8 cellular contexts compared by ENCODE assay signal in genomic region chr1:8409107-8409506, GRCh38.
DNase-seq lines count a peak whose midpoint lies in the region; ATAC-seq, FAIRE-seq and TF ChIP-seq lines count a peak whose summit lies in the region.

No MANE protein-coding gene starts in this region.

- peaks cover 70% of the 10 kb centered on the region for H3K4me1 Mint-ChIP-seq in CD8-positive, alpha-beta T cell (ENCODE audit: low read depth)
- peaks cover 45% of the 10 kb centered on the region for H3K4me1 Mint-ChIP-seq in astrocyte (ENCODE audit: low read depth, unreplicated experiment)

- peak overlapping the region; percentile 69 for H3K9ac ChIP-seq in astrocyte (ENCODE audit: low read length)

- in situ Hi-C loops in KBM-7 (cut with MboI; ENCODE audit: low pct_unique_long_range_greater_than_20kb, low sequenced_read_pairs), result no loop called here

- H3K79me2 ChIP-seq in astrocyte (ENCODE audit: insufficient read depth, low read length), result peaks cover 86% of the 10 kb centered on the region

- peak overlapping the region; percentile 53 for H3K4me2 ChIP-seq in astrocyte (ENCODE audit: low read length)

- no peaks in the 10 kb centered on the region for H3K9me3 ChIP-seq in CD8-positive, alpha-beta T cell (ENCODE audit: low read length)
- H3K9me3 ChIP-seq in astrocyte (ENCODE audit: insufficient read depth, low read depth, low read length), result no peaks in the 10 kb centered on the region

- H3K27ac Mint-ChIP-seq in CD8-positive, alpha-beta T cell, result peak overlapping the region; percentile 20
- peak overlapping the region; percentile 2 for H3K27ac Mint-ChIP-seq in astrocyte (ENCODE audit: unreplicated experiment)

- peak; percentile 70 for FAIRE-seq in astrocyte (lab: Jason Lieb, UNC)

- no peak overlapping the region for H2AFZ ChIP-seq in astrocyte (ENCODE audit: low read depth, low read length)

- H3K36me3 ChIP-seq in CD8-positive, alpha-beta T cell (ENCODE audit: insufficient read depth, low read length), result peaks cover 9% of the 10 kb centered on the region
- no peaks in the 10 kb centered on the region for H3K36me3 ChIP-seq in astrocyte (ENCODE audit: insufficient read depth, low read length)

- H3K27me3 Mint-ChIP-seq in CD8-positive, alpha-beta T cell (ENCODE audit: low read depth), result no peaks in the 10 kb centered on the region
- H3K27me3 Mint-ChIP-seq in astrocyte (ENCODE audit: low read depth, unreplicated experiment), result no peaks in the 10 kb centered on the region

- no peaks in the 10 kb centered on the region for H3K9me3 Mint-ChIP-seq in CD8-positive, alpha-beta T cell
- peaks cover 1% of the 10 kb centered on the region for H3K9me3 Mint-ChIP-seq in astrocyte (ENCODE audit: unreplicated experiment)

- no peak overlapping the region for H3K4me3 ChIP-seq in CD8-positive, alpha-beta T cell (ENCODE audit: low read depth, low read length)
- peak overlapping the region; percentile 1 for H3K4me3 ChIP-seq in astrocyte (ENCODE audit: insufficient read depth, low read depth, low read length)
- no peak overlapping the region for H3K4me3 ChIP-seq in skin epidermis

- ATAC-seq in CD8-positive, alpha-beta T cell, result peak; percentile 63
- ATAC-seq in GM21360 (IDR thresholded peaks at IDR 0.05; ENCODE audit: unreplicated experiment), result no peak

- POLR2A ChIA-PET in CD8-positive, alpha-beta T cell (lab: Charles Lee), result interaction anchor here (0.6 to 1.2 kb wide), 3 partner anchors 15 to 1083 kb away, joined by 3 to 4 read pairs (median 4); no protein-coding TSS in a partner anchor

- intact Hi-C loops in CD8-positive, alpha-beta T cell (cut with DNase I, micrococcal nuclease), result loop anchor here in 1 of 2 experiments (2.0 to 5.0 kb wide), 2 partner anchors 14 to 63 kb away; no protein-coding TSS in a partner anchor

- H3K36me3 Mint-ChIP-seq in CD8-positive, alpha-beta T cell, result peaks cover 62% of the 10 kb centered on the region
- H3K36me3 Mint-ChIP-seq in astrocyte (ENCODE audit: low read depth, unreplicated experiment), result peaks cover 20% of the 10 kb centered on the region

- no peak for DNase-seq in CD8-positive, alpha-beta T cell
- DNase-seq in KBM-7 (peak; percentile 60), astrocyte (ENCODE audit: low read depth) (peak; percentile 62), iPS DF 19.7 (ENCODE audit: low read depth, low spot score) (peak; percentile 35), D341Med (ENCODE audit: low spot score) (no peak)
- DNase-seq in stimulated activated CD4-positive, alpha-beta T cell treated with anti-CD3 and anti-CD28 coated beads, Interleukin-2, amount 100 ng/mL, for 48 hours, result no peak

- H3K27ac ChIP-seq in CD8-positive, alpha-beta T cell (ENCODE audit: low read depth, low read length), result no peak overlapping the region
- H3K27ac ChIP-seq in astrocyte (ENCODE audit: low read depth, low read length) (peak overlapping the region; percentile 71), skin epidermis (peak overlapping the region in 18 of 21 experiments; percentile 12 to 83 (median 74))

- peak; percentile 15 for TF ChIP-seq CTCF in CD8-positive, alpha-beta T cell (IDR thresholded peaks at IDR 0.05)
- peak; percentile 49 for TF ChIP-seq CTCF in astrocyte (IDR thresholded peaks at IDR 0.05; ENCODE audit: insufficient read depth, low read depth, low read length)

- H3K4me1 ChIP-seq in CD8-positive, alpha-beta T cell (ENCODE audit: insufficient read depth, low read length), result peaks cover 34% of the 10 kb centered on the region
- peaks cover 45% of the 10 kb centered on the region for H3K4me1 ChIP-seq in astrocyte (ENCODE audit: insufficient read depth, low read length)

- CTCF ChIA-PET in CD8-positive, alpha-beta T cell (lab: Charles Lee), result interaction anchor here (0.8 to 2.4 kb wide), 13 partner anchors 9 to 318 kb away, joined by 3 to 10 read pairs (median 4); no protein-coding TSS in a partner anchor

- H3K4me3 Mint-ChIP-seq in CD8-positive, alpha-beta T cell, result no peak overlapping the region
- no peak overlapping the region for H3K4me3 Mint-ChIP-seq in astrocyte (ENCODE audit: unreplicated experiment)

- H3K27me3 ChIP-seq in CD8-positive, alpha-beta T cell (ENCODE audit: insufficient read depth, low read length), result no peaks in the 10 kb centered on the region
- H3K27me3 ChIP-seq in astrocyte (ENCODE audit: insufficient read depth, low read length), result no peaks in the 10 kb centered on the region

- H4K20me1 ChIP-seq in astrocyte (ENCODE audit: insufficient read depth, low read length), result peaks cover 8% of the 10 kb centered on the region

Comparison
In these comparisons a context has a peak if more than half of its experiments do, and no peak if none do; other contexts are left out.
1. DNase-seq: peak in KBM-7 (single experiment), astrocyte (single experiment) and iPS DF 19.7 (single experiment); none in CD8-positive, alpha-beta T cell (0 of 7), D341Med (single experiment) and stimulated activated CD4-positive, alpha-beta T cell treated with anti-CD3 and anti-CD28 coated beads, Interleukin-2, amount 100 ng/mL, for 48 hours (0 of 2).